In genomic region chr18:8611916-8612576, GRCh38 we compare ENCODE assay signal across 12 cellular contexts. TPM values are rescaled to one million over a fixed set of nuclear protein-coding genes. Genes with fewer than 3 reads are reported as not detected.
DNase-seq lines count a peak whose midpoint lies in the region; TF ChIP-seq lines count a peak whose summit lies in the region.
"Had no signal": no experiment of that assay in that cellular context is flagged by ENCODE, and none has a peak within 500 bp of the region (broad histone marks: within the 10 kb centered on the region; RNA-seq: fewer than 3 reads in every experiment).

No MANE protein-coding gene starts in this region.

- no peak overlapping the region for H3K18ac ChIP-seq in trophoblast cell (ENCODE audit: low read length)

- no peak overlapping the region for H2BK12ac ChIP-seq in trophoblast cell (ENCODE audit: low read length)

- no peak overlapping the region for H4K12ac ChIP-seq in trophoblast cell (ENCODE audit: low read depth, low read length)

- no peak for TF ChIP-seq CTCF in coronary artery (IDR thresholded peaks at IDR 0.05)

- H3K4me3 ChIP-seq in HUES64 (ENCODE audit: low read length) (peak overlapping the region; percentile 93), coronary artery (peak overlapping the region; percentile 5), trophoblast cell (ENCODE audit: low read depth, low read length) (no peak overlapping the region)

- H3K27me3 ChIP-seq in HUES64 (ENCODE audit: insufficient read depth, low read length) (peaks cover 15% of the 10 kb centered on the region), trophoblast cell (ENCODE audit: insufficient read depth, low read length) (no peaks in the 10 kb centered on the region)

- DNase-seq in DMS53 (lab: John Stamatoyannopoulos, UW) (peak; percentile 40), DMS53 treated with DMSO at 0.1 percent for 48 hours (lab: John Stamatoyannopoulos, UW; ENCODE audit: unreplicated experiment) (no peak), coronary artery (ENCODE audit: low spot score) (no peak), trophoblast cell (peak; percentile 65 to 79), AG20443 (ENCODE audit: low spot score) (no peak), NOMO-1 (lab: John Stamatoyannopoulos, UW; ENCODE audit: unreplicated experiment in 2 of 2) (no peak), germinal center (ENCODE audit: low spot score) (no peak)
- DNase-seq: 8988T, kidney, NCI-H345, posterior cingulate gyrus had no signal

- H3K9ac ChIP-seq in HUES64 (ENCODE audit: low read depth, low read length) = no peak overlapping the region
- no peak overlapping the region for H3K9ac ChIP-seq in trophoblast cell (ENCODE audit: low read length)

- peak overlapping the region; percentile 50 for H3K4ac ChIP-seq in trophoblast cell (ENCODE audit: low read depth, low read length)

- H3K27ac ChIP-seq in HUES64 (ENCODE audit: low read depth, low read length) (no peak overlapping the region), coronary artery (no peak overlapping the region), trophoblast cell (ENCODE audit: low read depth, low read length) (peak overlapping the region; percentile 27)

- no peak overlapping the region for H2AK5ac ChIP-seq in trophoblast cell (ENCODE audit: low read length)

- no peak overlapping the region for H2AFZ ChIP-seq in trophoblast cell (ENCODE audit: insufficient read depth, low read length, poor library complexity)

- no peak overlapping the region for H4K91ac ChIP-seq in trophoblast cell (ENCODE audit: low read depth, low read length)

- H3K9me3 ChIP-seq in HUES64 (ENCODE audit: insufficient read depth, low read depth, low read length) (no peaks in the 10 kb centered on the region), trophoblast cell (ENCODE audit: insufficient read depth, low read depth, low read length) (no peaks in the 10 kb centered on the region)

- peaks cover 7% of the 10 kb centered on the region for H3K79me2 ChIP-seq in trophoblast cell (ENCODE audit: control insufficient read depth, insufficient read depth, low read length, poor library complexity)

- 77% methylated on average over 17 of the region's 17 CpGs for WGBS in HUES64
- no CpG with 5 or more reads among the region's 17 CpGs for WGBS in trophoblast cell (ENCODE audit: extremely low coverage, insufficient coverage, insufficient read length)

- peak overlapping the region; percentile 18 for H3K4me2 ChIP-seq in trophoblast cell (ENCODE audit: low read length)

- H3K4me1 ChIP-seq in HUES64 (ENCODE audit: insufficient read depth, low read length) (peaks cover 62% of the 10 kb centered on the region), trophoblast cell (ENCODE audit: control insufficient read depth in 1 of 2, insufficient read depth in 2 of 2, low read length in 2 of 2) (peaks cover 8 to 13% of the 10 kb centered on the region in 2 experiments)

- no peak overlapping the region for H2BK5ac ChIP-seq in trophoblast cell (ENCODE audit: low read depth, low read length, poor library complexity)

- no peak overlapping the region for H4K8ac ChIP-seq in trophoblast cell (ENCODE audit: low read depth, low read length)

- H3K23ac ChIP-seq in trophoblast cell (ENCODE audit: low read length) = no peak overlapping the region

- H3K79me1 ChIP-seq in trophoblast cell (ENCODE audit: low read length) = peaks cover 7% of the 10 kb centered on the region

- H2BK120ac ChIP-seq in trophoblast cell (ENCODE audit: insufficient read depth, low read length, poor library complexity) = no peak overlapping the region

- no peak overlapping the region for H3K14ac ChIP-seq in trophoblast cell (ENCODE audit: low read length)

- H3K36me3 ChIP-seq in HUES64 (ENCODE audit: insufficient read depth, low read length) = peaks cover 16% of the 10 kb centered on the region
- peaks cover 3 to 5% of the 10 kb centered on the region in 2 experiments for H3K36me3 ChIP-seq in trophoblast cell (ENCODE audit: control insufficient read depth in 1 of 2, insufficient read depth in 2 of 2, low read length in 2 of 2)

RNA-seq across cellular contexts. Expression of gene RAB12, which starts 2.8 kb away (rescaled TPM):
- polyA plus RNA-seq in HUES64 (2013, experiment 1 of 2) = 31.4 TPM
- polyA plus RNA-seq in HUES64 (2013, experiment 2 of 2) = 36.5 TPM
- polyA plus RNA-seq in trophoblast cell (2013) = 22.0 and 22.8 TPM in 2 replicates

Comparison
In these comparisons a context has a peak if more than half of its experiments do, and no peak if none do; other contexts are left out.
1. DNase-seq: peak in DMS53 (single experiment) and trophoblast cell (2 of 2); none in DMS53 treated with DMSO at 0.1 percent for 48 hours (single experiment), coronary artery (single experiment), AG20443 (single experiment), NOMO-1 (0 of 2) and germinal center (single experiment).